In the genomic region with DNA sequence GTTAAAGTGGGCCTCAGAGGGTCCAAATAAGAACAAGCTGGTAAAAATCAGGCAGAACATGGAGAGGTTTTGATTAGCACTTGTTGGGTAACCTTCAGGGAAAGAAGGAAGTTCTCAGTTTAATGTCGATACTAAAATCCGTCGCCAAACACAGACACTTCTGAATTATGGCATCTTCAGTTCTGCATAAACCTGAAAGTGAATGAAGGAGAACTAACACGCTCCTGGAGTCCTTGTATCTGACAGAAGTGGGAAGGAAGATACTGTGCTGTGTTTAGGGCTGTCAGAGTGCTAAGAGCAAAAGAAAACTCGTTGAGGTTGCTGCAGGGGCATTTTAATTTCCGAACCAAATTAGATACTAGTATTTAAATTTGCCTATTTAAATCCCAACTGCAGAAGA, we compare ENCODE assay signal across 20 cellular contexts.
DNase-seq lines count a peak whose midpoint lies in the region; ATAC-seq and TF ChIP-seq lines count a peak whose summit lies in the region.
"Had no signal": no experiment of that assay in that cellular context is flagged by ENCODE, and none has a peak within 500 bp of the region (broad histone marks: within the 10 kb centered on the region; RNA-seq: fewer than 3 reads in every experiment).

No MANE protein-coding gene starts in this region.

- ATAC-seq in GM18867 (IDR thresholded peaks at IDR 0.05; ENCODE audit: unreplicated experiment) (peak; percentile 29), HG02678 (IDR thresholded peaks at IDR 0.05; ENCODE audit: unreplicated experiment) (peak; percentile 40), memory B cell (ENCODE audit: low read depth) (peak; percentile 63), GM23338 (no peak)
- ATAC-seq: activated CD4-positive, CD25-positive, alpha-beta regulatory T cell treated with anti-CD3 and anti-CD28 coated beads, Interleukin-2, amount 50 U/mL, for 24 hours; effector memory CD8-positive, alpha-beta T cell; left lobe of liver had no signal

- DNase-seq in MV-4-11 (lab: John Stamatoyannopoulos, UW) (peak; percentile 90), memory B cell (ENCODE audit: low spot score in 2 of 2) (no peak), GM23338 (ENCODE audit: low spot score) (no peak)
- no peak for DNase-seq in activated CD4-positive, alpha-beta T cell treated with anti-CD3 and anti-CD28 coated beads, Interleukin-2, amount 50 U/mL, for 4 hours
- DNase-seq in activated CD4-positive, CD25-positive, alpha-beta regulatory T cell treated with anti-CD3 and anti-CD28 coated beads, Interleukin-2, amount 50 U/mL, for 72 hours: no peak
- DNase-seq in stimulated activated CD4-positive, alpha-beta T cell treated with anti-CD3 and anti-CD28 coated beads, Interleukin-12 subunit alpha, Interleukin-12 subunit beta, amount 100 ng/mL, for 4 hours: no peak
- DNase-seq: activated CD8-positive, alpha-beta memory T cell treated with anti-CD3 and anti-CD28 coated beads, Interleukin-2, amount 50 U/mL, for 48 hours; activated naive CD4-positive, alpha-beta T cell treated with anti-CD3 and anti-CD28 coated beads, Interleukin-2, amount 10 ng/mL, durations not matched to agents 7 days and 5 days; effector memory CD8-positive, alpha-beta T cell; EL; NCI-H1048; NCI-H2227 treated with DMSO at 0.1 percent for 48 hours; PC-9; T-helper 1 cell had no signal

- no peaks in the 10 kb centered on the region for H3K4me1 ChIP-seq in GM23338 (ENCODE audit: insufficient read depth)
- H3K4me1 ChIP-seq: tibial nerve had no signal

- H3K4me3 ChIP-seq in GM23338: no peak overlapping the region
- H3K4me3 ChIP-seq: PC-9, tibial nerve had no signal

- H3K4me2 ChIP-seq in GM23338: no peak overlapping the region
- H3K4me2 ChIP-seq: PC-9 had no signal

- H3F3A ChIP-seq in GM23338 (replicated peaks; ENCODE audit: low read depth): no peaks in the 10 kb centered on the region

- H3K36me3 ChIP-seq in GM23338 (ENCODE audit: insufficient read depth): no peaks in the 10 kb centered on the region
- H3K36me3 ChIP-seq: tibial nerve had no signal

- peaks cover 8% of the 10 kb centered on the region; the same call in 1 of the 2 replicates for H3K9me2 ChIP-seq in GM23338 (ENCODE audit: insufficient read depth)

- H4K20me1 ChIP-seq in GM23338 (replicated peaks; ENCODE audit: insufficient read depth): no peaks in the 10 kb centered on the region

- H3K27ac ChIP-seq in GM23338 (ENCODE audit: low read depth): no peak overlapping the region
- H3K27ac ChIP-seq: C4-2B, PC-9, tibial nerve had no signal

- TF ChIP-seq CTCF in GM23338 (conservative IDR thresholded peaks at IDR 0.05; ENCODE audit: low read depth in 2 of 2): no peak

- no peaks in the 10 kb centered on the region for H3K27me3 ChIP-seq in GM23338 (ENCODE audit: insufficient read depth)
- H3K27me3 ChIP-seq: tibial nerve had no signal

- H3K36me3 Mint-ChIP-seq in memory B cell: peaks cover 28% of the 10 kb centered on the region
- H3K36me3 Mint-ChIP-seq in GM23338 (ENCODE audit: low read depth): no peaks in the 10 kb centered on the region
- H3K36me3 Mint-ChIP-seq: activated naive CD4-positive, alpha-beta T cell treated with anti-CD3 and anti-CD28 coated beads, Interleukin-2, amount 10 ng/mL, durations not matched to agents 7 days and 5 days had no signal

- H3K27ac Mint-ChIP-seq in memory B cell: peak overlapping the region; percentile 86
- no peak overlapping the region for H3K27ac Mint-ChIP-seq in GM23338
- H3K27ac Mint-ChIP-seq: activated naive CD4-positive, alpha-beta T cell treated with anti-CD3 and anti-CD28 coated beads, Interleukin-2, amount 10 ng/mL, durations not matched to agents 7 days and 5 days; effector memory CD8-positive, alpha-beta T cell had no signal

- H2AFZ ChIP-seq in GM23338: no peak overlapping the region
- H2AFZ ChIP-seq: PC-9 had no signal

- H3K4me3 Mint-ChIP-seq in memory B cell: peak overlapping the region; percentile 76
- no peak overlapping the region for H3K4me3 Mint-ChIP-seq in GM23338
- H3K4me3 Mint-ChIP-seq: activated naive CD4-positive, alpha-beta T cell treated with anti-CD3 and anti-CD28 coated beads, Interleukin-2, amount 10 ng/mL, durations not matched to agents 7 days and 5 days; effector memory CD8-positive, alpha-beta T cell had no signal

- H3K4me1 Mint-ChIP-seq in memory B cell (peaks cover 44% of the 10 kb centered on the region), GM23338 (peaks cover 11% of the 10 kb centered on the region; the same call in 2 of the 3 replicates)
- H3K4me1 Mint-ChIP-seq: activated naive CD4-positive, alpha-beta T cell treated with anti-CD3 and anti-CD28 coated beads, Interleukin-2, amount 10 ng/mL, durations not matched to agents 7 days and 5 days had no signal

- no peaks in the 10 kb centered on the region for H3K79me2 ChIP-seq in GM23338 (replicated peaks; ENCODE audit: insufficient read depth)

- H3K27me3 Mint-ChIP-seq in memory B cell (no peaks in the 10 kb centered on the region), GM23338 (ENCODE audit: insufficient read depth, low read depth, poor library complexity) (no peaks in the 10 kb centered on the region)
- H3K27me3 Mint-ChIP-seq: activated naive CD4-positive, alpha-beta T cell treated with anti-CD3 and anti-CD28 coated beads, Interleukin-2, amount 10 ng/mL, durations not matched to agents 7 days and 5 days had no signal

- peaks cover 3% of the 10 kb centered on the region for H3K9me3 Mint-ChIP-seq in memory B cell
- H3K9me3 Mint-ChIP-seq in GM23338: no peaks in the 10 kb centered on the region
- H3K9me3 Mint-ChIP-seq: activated naive CD4-positive, alpha-beta T cell treated with anti-CD3 and anti-CD28 coated beads, Interleukin-2, amount 10 ng/mL, durations not matched to agents 7 days and 5 days; effector memory CD8-positive, alpha-beta T cell had no signal

TF ChIP-seq in GM23338, 12 proteins besides CTCF, POLR2A, EP300 and RAD21 (continues in another document):
- TF ChIP-seq ZNF114 (CRISPR knock-in tag; IDR thresholded peaks at IDR 0.05) (no peak), CREB1 (CRISPR knock-in tag; IDR thresholded peaks at IDR 0.05; ENCODE audit: low read depth) (no peak), ETS1 (IDR thresholded peaks at IDR 0.05) (no peak)
